In genomic region chr3:113695426-113695817, GRCh38 we compare ENCODE assay signal across 8 cellular contexts. TPM values are rescaled to one million over a fixed set of nuclear protein-coding genes. Genes with fewer than 3 reads are reported as not detected.
DNase-seq lines count a peak whose midpoint lies in the region; ATAC-seq, FAIRE-seq and TF ChIP-seq lines count a peak whose summit lies in the region.

No MANE protein-coding gene starts in this region.

- SMC1A ChIA-PET in GM12878 (lab: Charles Lee; ENCODE audit: uncharacterized antibody, unreplicated experiment), result interaction anchor here (1.2 kb wide), 2 partner anchors 41 to 50 kb away, joined by 3 to 4 read pairs; no protein-coding TSS in a partner anchor

- FAIRE-seq in GM12878 (lab: Jason Lieb, UNC), result peak; percentile 35

- H3K4me3 ChIP-seq in AG04450 (ENCODE audit: low read depth, low read length) (peak overlapping the region; percentile 80), HFF-Myc (replicated peaks; ENCODE audit: low read depth, low read length) (peak overlapping the region; percentile 72), GM12878 (peak overlapping the region; percentile 98), lower leg skin (ENCODE audit: low read depth, poor library complexity, severe bottlenecking) (peak overlapping the region; percentile 93), upper lobe of left lung (peak overlapping the region; percentile 92 to 99 (median 98))

- peak overlapping the region; percentile 58 for H2AFZ ChIP-seq in GM12878 (ENCODE audit: control insufficient read depth, low read depth, low read length)

- no peak for TF ChIP-seq POLR2A in GM12878 (IDR thresholded peaks at IDR 0.05; ENCODE audit: low read depth, low read length)
- no peak for TF ChIP-seq POLR2A in lower leg skin (IDR thresholded peaks at IDR 0.05)
- no peak for TF ChIP-seq POLR2A in upper lobe of left lung (IDR thresholded peaks at IDR 0.05)

- CTCF ChIA-PET in AG04450 (lab: Charles Lee), result interaction anchor here (1.0 kb wide), 1 partner anchor 43 kb away, joined by 3 read pairs; no protein-coding TSS in a partner anchor
- CTCF ChIA-PET in GM12878 (lab: Yijun Ruan, JAX), result interaction anchor here (0.9 to 2.3 kb wide), 6 partner anchors 38 to 149 kb away, joined by 3 to 10 read pairs (median 4); no protein-coding TSS in a partner anchor

- H4K20me1 ChIP-seq in GM12878 (ENCODE audit: control insufficient read depth, insufficient read depth), result no peaks in the 10 kb centered on the region

- TF ChIP-seq RAD21 in GM12878 (IDR thresholded peaks at IDR 0.05; ENCODE audit: insufficient read depth, low read depth, low read length), result no peak

- H3K36me3 ChIP-seq in GM12878 (ENCODE audit: control insufficient read depth in 2 of 2, insufficient read depth in 2 of 2, low read length in 1 of 2) (no peaks in the 10 kb centered on the region; a peak in 1 of 4 replicates), upper lobe of left lung (no peaks in the 10 kb centered on the region)

- no peak for DNase-seq in AG04450 (ENCODE audit: low read depth, low spot score)
- no peak for DNase-seq in HFF-Myc (ENCODE audit: extremely low read depth, low read depth)
- DNase-seq in GM12878 (ENCODE audit: low read depth, low spot score), result no peak
- no peak for DNase-seq in lower leg skin (ENCODE audit: low spot score in 2 of 2)
- no peak for DNase-seq in upper lobe of left lung
- no peak for DNase-seq in DMS153 treated with DMSO at 0.1 percent for 48 hours (lab: John Stamatoyannopoulos, UW; ENCODE audit: unreplicated experiment)
- no peak for DNase-seq in central memory CD4-positive, alpha-beta T cell

- peak overlapping the region; percentile 66 for H3K4me2 ChIP-seq in GM12878 (ENCODE audit: control insufficient read depth, insufficient read depth)

- POLR2A ChIA-PET in AG04450 (lab: Yijun Ruan, JAX), result interaction anchor here (0.5 to 1.8 kb wide), 4 partner anchors 27 to 633 kb away, joined by 3 to 5 read pairs (median 4); partner anchors contain the start of gene SPICE1
- POLR2A ChIA-PET in GM12878 (lab: Charles Lee), result interaction anchor here (0.6 to 1.7 kb wide), 3 partner anchors 17 to 50 kb away, joined by 3 to 9 read pairs (median 5); partner anchors contain the start of genes ATP6V1A and NAA50

- H3K9ac ChIP-seq in GM12878 (ENCODE audit: control insufficient read depth, insufficient read depth, low read length), result peak overlapping the region; percentile 73

- RAD21 ChIA-PET in GM12878 (lab: Charles Lee; ENCODE audit: unreplicated experiment), result interaction anchor here (1.0 to 2.2 kb wide), 7 partner anchors 39 to 218 kb away, joined by 3 to 15 read pairs (median 4); partner anchors contain the start of gene SPICE1

- TSS peak; percentile 56 for BruUV-seq in GM12878 (replicated peaks; lab: Mats Ljungman, UMichigan)

- H3K27ac ChIP-seq in AG04450 (ENCODE audit: low read depth, low read length) (peak overlapping the region; percentile 86), GM12878 (ENCODE audit: control insufficient read depth, insufficient read depth) (peak overlapping the region; percentile 89), upper lobe of left lung (peak overlapping the region; percentile 99 to 100 (median 99))

- intact Hi-C loops in GM12878 (cut with micrococcal nuclease; ENCODE audit: unreplicated experiment) (no loop called here), lower leg skin (cut with DNase I; ENCODE audit: low total_unique reads) (no loop called here)

- WGBS in GM12878 (ENCODE audit: insufficient coverage, insufficient replicate concordance, low lambda C conversion rate, missing lambda C conversion rate), result 36% methylated on average over 8 of the region's 8 CpGs
- 9 to 17% methylated on average over 8 of the region's 8 CpGs for WGBS in lower leg skin, 2 donors
- WGBS in upper lobe of left lung, 2 donors, result 16 to 20% methylated on average over 8 of the region's 8 CpGs

- H3K4me1 ChIP-seq in GM12878 (ENCODE audit: control insufficient read depth, insufficient read depth, low read length) (peaks cover 8% of the 10 kb centered on the region; the same call in 1 of the 2 replicates), upper lobe of left lung (peaks cover 9 to 37% (median 23%) of the 10 kb centered on the region in 4 donors)

- H3K27me3 ChIP-seq in AG04450 (ENCODE audit: control insufficient read depth, insufficient read depth, low read length), result no peaks in the 10 kb centered on the region
- no peaks in the 10 kb centered on the region for H3K27me3 ChIP-seq in GM12878 (replicated peaks in 1 of 2; ENCODE audit: control insufficient read depth in 2 of 2, insufficient read depth in 2 of 2, low read length in 1 of 2)
- H3K27me3 ChIP-seq in upper lobe of left lung, result no peaks in the 10 kb centered on the region

- ATAC-seq in GM12878 (no peak), upper lobe of left lung (ENCODE audit: low FRiP score in 2 of 2) (no peak), HG03175 (IDR thresholded peaks at IDR 0.05; ENCODE audit: unreplicated experiment) (no peak)

- TF ChIP-seq EP300 in GM12878 (IDR thresholded peaks at IDR 0.05; ENCODE audit: borderline replicate concordance in 1 of 2, control insufficient read depth in 1 of 2, low read depth in 2 of 2, low read length in 2 of 2) (no peak), upper lobe of left lung (IDR thresholded peaks at IDR 0.05) (no peak)

- in situ Hi-C loops in GM12878 (cut with MboI), result no loop called here

- no peak for TF ChIP-seq CTCF in AG04450 (IDR thresholded peaks at IDR 0.05; ENCODE audit: low read depth, low read length)
- TF ChIP-seq CTCF in HFF-Myc (IDR thresholded peaks at IDR 0.05; ENCODE audit: low read depth, low read length, missing control alignments), result no peak
- no peak for TF ChIP-seq CTCF in GM12878 (IDR thresholded peaks at IDR 0.05 in 2 of 3, conservative IDR thresholded peaks at IDR 0.05 in 1 of 3; ENCODE audit: control insufficient read depth in 2 of 3, extremely low read depth in 1 of 3, insufficient read depth in 1 of 3, low read depth in 3 of 3, low read length in 3 of 3)
- TF ChIP-seq CTCF in lower leg skin (IDR thresholded peaks at IDR 0.05), result no peak
- TF ChIP-seq CTCF in upper lobe of left lung (IDR thresholded peaks at IDR 0.05), result no peak

- no peaks in the 10 kb centered on the region; the same call in 1 of the 2 replicates for H3K9me3 ChIP-seq in AG04450 (ENCODE audit: control insufficient read depth, insufficient read depth, low read length)
- no peaks in the 10 kb centered on the region for H3K9me3 ChIP-seq in GM12878 (replicated peaks; ENCODE audit: control insufficient read depth, insufficient read depth, low read length)
- no peaks in the 10 kb centered on the region for H3K9me3 ChIP-seq in upper lobe of left lung

- H3K79me2 ChIP-seq in GM12878 (ENCODE audit: control insufficient read depth, insufficient read depth, low read length), result peaks cover 21% of the 10 kb centered on the region

RNA-seq across cellular contexts. Expression of gene USF3, which starts 1.0 kb away (rescaled TPM):
- polyA plus RNA-seq in AG04450 (2011; rRNA removed) (11.7 and 15.4 TPM in 2 replicates), GM12878 (2011; rRNA removed) (15.9 and 17.1 TPM in 2 replicates), GM12878 (2014; fragmentation: Illumina TruSeq; extraction: Trizol) (7.7 and 11.0 TPM in 2 replicates), GM12878 (2014; fragmentation: Nextera tagmentation; extraction: Ambion mirVana) (1 to 10 TPM; 3.1 to 7.9 TPM), GM12878 (2014; rRNA removed) (5.5 and 6.0 TPM in 2 replicates), GM12878 (2016; fragmentation: Nextera tagmentation; extraction: Ambion mirVana) (1 to 10 TPM; 3.9 to 5.6 TPM)
- polyA minus RNA-seq in AG04450 (2011; rRNA and poly(A)+ RNA removed), result 26.2 and 34.6 TPM in 2 replicates
- total RNA-seq in GM12878 (2013; cell fraction: nucleolus; rRNA removed), result 17.5 and 17.7 TPM in 2 replicates
- total RNA-seq in GM12878 (2014; rRNA removed) (8.8 and 9.0 TPM in 2 replicates), GM12878 (2014; rRNA removed; fragmentation: Illumina TruSeq; extraction: Trizol) (9.4 and 9.6 TPM in 2 replicates), GM12878 (2021) (10.5 and 11.3 TPM in 2 replicates), lower leg skin (10 to 100 TPM; 21.8 to 26.6 (median 24.1) TPM), upper lobe of left lung (10 to 100 TPM in 5 of 6 donors, 1 to 10 TPM in 1; 9.3 to 30.6 (median 18.5) TPM)
- 3.2 TPM for polyA plus RNA-seq in GM12878 (2011; ENCODE audit: low read depth)
- 10.1 and 10.4 TPM in 2 replicates for polyA plus RNA-seq in GM12878 (2011; cell fraction: cytosol; rRNA removed)
- 7.1 and 8.1 TPM in 2 replicates for polyA plus RNA-seq in GM12878 (2011; cell fraction: nucleus; rRNA removed)
- 4.4 and 5.3 TPM in 2 replicates for polyA plus RNA-seq in GM12878 (2012)
- polyA minus RNA-seq in GM12878 (2011; rRNA and poly(A)+ RNA removed), result 36.7 and 46.1 TPM in 2 replicates
- polyA minus RNA-seq in GM12878 (2011; cell fraction: cytosol; rRNA and poly(A)+ RNA removed), result 9.6 and 11.5 TPM in 2 replicates
- 9.1 and 12.3 TPM in 2 replicates for polyA minus RNA-seq in GM12878 (2011; cell fraction: nucleus; rRNA and poly(A)+ RNA removed)

RNA-seq across cellular contexts. Expression of gene NAA50, which starts 50.6 kb away (rescaled TPM):
- polyA plus RNA-seq in AG04450 (2011; rRNA removed) (95.9 and 129 TPM in 2 replicates), GM12878 (2011; rRNA removed) (60.8 and 78.9 TPM in 2 replicates), GM12878 (2014; fragmentation: Illumina TruSeq; extraction: Trizol) (110 and 129 TPM in 2 replicates), GM12878 (2014; fragmentation: Nextera tagmentation; extraction: Ambion mirVana) (10 to 100 TPM; 31.7 to 38.6 TPM), GM12878 (2014; rRNA removed) (132 and 159 TPM in 2 replicates), GM12878 (2016; fragmentation: Nextera tagmentation; extraction: Ambion mirVana) (100 to 1,000 TPM; 202 to 205 TPM)
- 34.9 and 66.2 TPM in 2 replicates for polyA minus RNA-seq in AG04450 (2011; rRNA and poly(A)+ RNA removed)
- 28.1 and 33.0 TPM in 2 replicates for total RNA-seq in GM12878 (2013; cell fraction: nucleolus; rRNA removed)
- total RNA-seq in GM12878 (2014; rRNA removed) (174 and 200 TPM in 2 replicates), GM12878 (2014; rRNA removed; fragmentation: Illumina TruSeq; extraction: Trizol) (56.6 and 67.4 TPM in 2 replicates), GM12878 (2021) (99.9 and 111 TPM in 2 replicates), lower leg skin (100 to 1,000 TPM; 125 to 181 (median 138) TPM), upper lobe of left lung (100 to 1,000 TPM in 2 of 6 donors, 10 to 100 TPM in 4; 75.7 to 187 (median 84.9) TPM)
- 34.4 TPM for polyA plus RNA-seq in GM12878 (2011; ENCODE audit: low read depth)
- 39.4 and 66.2 TPM in 2 replicates for polyA plus RNA-seq in GM12878 (2011; cell fraction: cytosol; rRNA removed)
- 23.8 and 41.1 TPM in 2 replicates for polyA plus RNA-seq in GM12878 (2011; cell fraction: nucleus; rRNA removed)
- polyA plus RNA-seq in GM12878 (2012), result 58.5 and 65.5 TPM in 2 replicates
- 31.3 and 40.8 TPM in 2 replicates for polyA minus RNA-seq in GM12878 (2011; rRNA and poly(A)+ RNA removed)
- 22.5 and 24.3 TPM in 2 replicates for polyA minus RNA-seq in GM12878 (2011; cell fraction: cytosol; rRNA and poly(A)+ RNA removed)
- 16.4 and 34.3 TPM in 2 replicates for polyA minus RNA-seq in GM12878 (2011; cell fraction: nucleus; rRNA and poly(A)+ RNA removed)

RNA-seq across cellular contexts. Expression of gene ATP6V1A, which starts 51.4 kb away (rescaled TPM):
- polyA plus RNA-seq in AG04450 (2011; rRNA removed) (64.4 and 83.0 TPM in 2 replicates), GM12878 (2011; rRNA removed) (42.9 and 59.5 TPM in 2 replicates), GM12878 (2014; fragmentation: Illumina TruSeq; extraction: Trizol) (31.2 and 39.0 TPM in 2 replicates), GM12878 (2014; fragmentation: Nextera tagmentation; extraction: Ambion mirVana) (10 to 100 TPM; 22.4 to 44.1 TPM), GM12878 (2014; rRNA removed) (22.2 and 30.0 TPM in 2 replicates), GM12878 (2016; fragmentation: Nextera tagmentation; extraction: Ambion mirVana) (10 to 100 TPM; 63.1 to 65.8 TPM)
- polyA minus RNA-seq in AG04450 (2011; rRNA and poly(A)+ RNA removed), result 73.2 and 107 TPM in 2 replicates
- total RNA-seq in GM12878 (2013; cell fraction: nucleolus; rRNA removed), result 38.6 and 43.2 TPM in 2 replicates
- total RNA-seq in GM12878 (2014; rRNA removed) (52.2 and 72.3 TPM in 2 replicates), GM12878 (2014; rRNA removed; fragmentation: Illumina TruSeq; extraction: Trizol) (51.3 and 53.6 TPM in 2 replicates), GM12878 (2021) (61.4 and 64.5 TPM in 2 replicates), lower leg skin (10 to 100 TPM; 41.7 to 77.0 (median 62.7) TPM), upper lobe of left lung (10 to 100 TPM; 17.9 to 94.8 (median 66.6) TPM)
- polyA plus RNA-seq in GM12878 (2011; ENCODE audit: low read depth), result 7.7 TPM
- polyA plus RNA-seq in GM12878 (2011; cell fraction: cytosol; rRNA removed), result 15.6 and 23.5 TPM in 2 replicates
- 8.4 and 12.3 TPM in 2 replicates for polyA plus RNA-seq in GM12878 (2011; cell fraction: nucleus; rRNA removed)
- 11.5 and 14.3 TPM in 2 replicates for polyA plus RNA-seq in GM12878 (2012)
- 59.7 and 85.6 TPM in 2 replicates for polyA minus RNA-seq in GM12878 (2011; rRNA and poly(A)+ RNA removed)
- polyA minus RNA-seq in GM12878 (2011; cell fraction: cytosol; rRNA and poly(A)+ RNA removed), result 21.8 and 23.5 TPM in 2 replicates
- polyA minus RNA-seq in GM12878 (2011; cell fraction: nucleus; rRNA and poly(A)+ RNA removed), result 6.0 and 10.1 TPM in 2 replicates
